31 cellular contexts compared by ENCODE assay signal in genomic region chr15:72676838-72677237, GRCh38. TPM values are rescaled to one million over a fixed set of nuclear protein-coding genes. Genes with fewer than 3 reads are reported as not detected.
"Had no signal": no experiment of that assay in that cellular context is flagged by ENCODE, and none has a peak within 500 bp of the region (broad histone marks: within the 10 kb centered on the region; RNA-seq: fewer than 3 reads in every experiment).

No MANE protein-coding gene starts in this region.

- H3K27me3 ChIP-seq: testis, thyroid gland, upper lobe of left lung, uterus, vagina had no signal

- H3K9me3 ChIP-seq: stomach, suprapubic skin, testis, thoracic aorta, thyroid gland, tibial artery, tibial nerve, transverse colon, upper lobe of left lung, uterus, vagina had no signal

- H3K4me3 ChIP-seq: stomach, suprapubic skin, testis, thoracic aorta, thyroid gland, tibial artery, tibial nerve, transverse colon, upper lobe of left lung, uterus, vagina had no signal

- H3K4me1 ChIP-seq: stomach, suprapubic skin, testis, tibial artery, tibial nerve, transverse colon, upper lobe of left lung, uterus, vagina had no signal

- FAIRE-seq: urothelium cell line had no signal

- DNase-seq: stimulated activated CD4-positive, alpha-beta T cell treated with anti-CD3 and anti-CD28 coated beads, Interleukin-2, amount 100 ng/mL, for 48 hours; stimulated activated CD4-positive, alpha-beta T cell treated with anti-CD3 and anti-CD28 coated beads, Interleukin-4, amount 100 ng/mL, for 1 hour; stimulated activated CD4-positive, alpha-beta T cell treated with anti-CD3 and anti-CD28 coated beads, Interleukin-4, amount 100 ng/mL, for 24 hours; stimulated activated CD4-positive, alpha-beta T cell treated with anti-CD3 and anti-CD28 coated beads, Interleukin-4, amount 100 ng/mL, for 4 hours; stimulated activated CD8-positive, alpha-beta memory T cell treated with anti-CD3 and anti-CD28 coated beads, Interleukin-4, amount 100 ng/mL, for 48 hours; stimulated activated naive B cell treated with anti-CD40 and anti-IgM and Interleukin-4, amounts not matched to agents 10 μg/mL and 1 μg/mL and 100 μg/mL, for 72 hours; stimulated activated naive CD4-positive, alpha-beta T cell; stimulated activated naive CD4-positive, alpha-beta T cell treated with Interleukin-2 at 50 U/mL for 16 hours; stimulated activated naive CD8-positive, alpha-beta T cell treated with anti-CD3 and anti-CD28 coated beads, Interleukin-15, amount 100 ng/mL, for 72 hours; stimulated activated naive CD8-positive, alpha-beta T cell treated with anti-CD3 and anti-CD28 coated beads, Interleukin-15, Interleukin-2, amounts not matched to agents 100 U/mL and 50 U/mL, for 24 hours; stomach; substantia nigra; testis; tibial artery; transverse colon; trophoblast cell; upper lobe of left lung; uterus had no signal

- H3K27ac ChIP-seq: stomach, suprapubic skin, testis, thoracic aorta, thyroid gland, tibial artery, tibial nerve, transverse colon, upper lobe of left lung, uterus, vagina had no signal

- H3K36me3 ChIP-seq: stomach, suprapubic skin, thoracic aorta, thyroid gland, tibial artery, tibial nerve, transverse colon, upper lobe of left lung, uterus, vagina had no signal

- ATAC-seq: stimulated activated effector memory CD8-positive, alpha-beta T cell treated with anti-CD3 and anti-CD28 coated beads, Interleukin-12 subunit alpha, Interleukin-12 subunit beta, amount 100 ng/mL, for 72 hours; stimulated activated memory B cell treated with anti-CD40 and anti-IgM and Interleukin-4, amounts not matched to agents 10 μg/mL and 1 μg/mL and 100 μg/mL, for 72 hours; stimulated activated naive B cell treated with anti-CD40 and anti-IgM and Interleukin-4, amounts not matched to agents 10 μg/mL and 1 μg/mL and 100 μg/mL, for 72 hours; stimulated activated naive CD8-positive, alpha-beta T cell treated with anti-CD3 and anti-CD28 coated beads, Interleukin-15, amount 100 ng/mL, for 72 hours; stimulated activated naive CD8-positive, alpha-beta T cell treated with anti-CD3 and anti-CD28 coated beads, Interleukin-15, Interleukin-2, amounts not matched to agents 100 U/mL and 50 U/mL, for 24 hours had no signal

RNA-seq across cellular contexts. Expression of gene HIGD2B, which starts 9.1 kb away (rescaled TPM):
- total RNA-seq: subcutaneous adipose tissue, suprapubic skin, temporal lobe, thoracic aorta, tibial nerve, transverse colon, upper lobe of left lung, ureter, urinary bladder, uterus, vagina had no signal
- polyA plus RNA-seq: stomach, urinary bladder had no signal

RNA-seq across cellular contexts. Expression of gene GOLGA6B, which starts 22.3 kb away (rescaled TPM):
- total RNA-seq: stomach, temporal lobe, thoracic aorta, transverse colon, upper lobe of left lung, uterus, vagina had no signal
- polyA plus RNA-seq: stomach, thymus had no signal
